ENCODE assay signal across 1 cellular context in the genomic region with DNA sequence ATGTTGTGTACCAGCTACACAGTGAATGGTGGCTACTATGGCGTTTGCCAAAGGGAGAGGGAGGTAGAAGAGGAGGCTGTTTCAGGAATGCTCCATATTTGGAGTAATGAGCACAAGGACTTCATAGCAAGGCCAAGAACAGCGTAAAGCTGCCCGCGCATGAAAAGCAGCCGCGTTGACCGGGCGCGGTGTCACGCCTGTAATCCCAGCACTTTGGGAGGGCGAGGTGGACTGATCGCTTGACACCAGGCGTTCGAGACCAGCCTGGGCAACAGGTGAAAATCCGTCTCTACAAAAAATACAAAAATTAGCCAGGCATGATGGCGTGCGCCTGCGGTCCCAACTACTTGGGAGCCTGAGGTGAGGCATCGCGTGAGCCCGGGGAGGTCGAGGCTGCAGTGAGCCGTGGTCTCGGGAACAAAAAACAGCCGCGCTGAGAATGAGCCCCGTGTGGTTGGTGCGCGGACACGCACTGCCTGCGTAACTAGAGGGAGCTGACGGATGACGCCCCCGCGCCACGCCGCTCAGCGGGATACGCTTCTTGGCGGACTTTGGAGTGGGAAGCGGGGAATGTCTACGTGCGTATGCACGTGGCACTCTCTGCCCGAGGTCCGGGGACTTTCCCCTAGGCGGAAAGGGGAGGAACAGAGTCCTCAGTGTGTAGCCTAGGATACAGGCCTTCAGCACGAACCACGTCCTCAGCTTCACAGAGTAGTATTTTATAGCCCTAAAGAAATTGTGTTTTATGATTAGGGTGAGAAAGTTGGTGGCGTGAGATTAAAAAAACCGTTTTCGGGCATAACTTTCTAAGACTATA.
TF ChIP-seq lines count a peak whose summit lies in the region.

TSS of gene RMRP (minus strand) at position 693 of the 817 bp plus-strand sequence.

TF ChIP-seq in GM12878, 131 proteins besides CTCF, POLR2A, EP300 and RAD21 (continued from another document and continues in another):
- no peak for TF ChIP-seq ELK1 (IDR thresholded peaks at IDR 0.05; ENCODE audit: low read depth, low read length)
- TF ChIP-seq, protein P1, sequence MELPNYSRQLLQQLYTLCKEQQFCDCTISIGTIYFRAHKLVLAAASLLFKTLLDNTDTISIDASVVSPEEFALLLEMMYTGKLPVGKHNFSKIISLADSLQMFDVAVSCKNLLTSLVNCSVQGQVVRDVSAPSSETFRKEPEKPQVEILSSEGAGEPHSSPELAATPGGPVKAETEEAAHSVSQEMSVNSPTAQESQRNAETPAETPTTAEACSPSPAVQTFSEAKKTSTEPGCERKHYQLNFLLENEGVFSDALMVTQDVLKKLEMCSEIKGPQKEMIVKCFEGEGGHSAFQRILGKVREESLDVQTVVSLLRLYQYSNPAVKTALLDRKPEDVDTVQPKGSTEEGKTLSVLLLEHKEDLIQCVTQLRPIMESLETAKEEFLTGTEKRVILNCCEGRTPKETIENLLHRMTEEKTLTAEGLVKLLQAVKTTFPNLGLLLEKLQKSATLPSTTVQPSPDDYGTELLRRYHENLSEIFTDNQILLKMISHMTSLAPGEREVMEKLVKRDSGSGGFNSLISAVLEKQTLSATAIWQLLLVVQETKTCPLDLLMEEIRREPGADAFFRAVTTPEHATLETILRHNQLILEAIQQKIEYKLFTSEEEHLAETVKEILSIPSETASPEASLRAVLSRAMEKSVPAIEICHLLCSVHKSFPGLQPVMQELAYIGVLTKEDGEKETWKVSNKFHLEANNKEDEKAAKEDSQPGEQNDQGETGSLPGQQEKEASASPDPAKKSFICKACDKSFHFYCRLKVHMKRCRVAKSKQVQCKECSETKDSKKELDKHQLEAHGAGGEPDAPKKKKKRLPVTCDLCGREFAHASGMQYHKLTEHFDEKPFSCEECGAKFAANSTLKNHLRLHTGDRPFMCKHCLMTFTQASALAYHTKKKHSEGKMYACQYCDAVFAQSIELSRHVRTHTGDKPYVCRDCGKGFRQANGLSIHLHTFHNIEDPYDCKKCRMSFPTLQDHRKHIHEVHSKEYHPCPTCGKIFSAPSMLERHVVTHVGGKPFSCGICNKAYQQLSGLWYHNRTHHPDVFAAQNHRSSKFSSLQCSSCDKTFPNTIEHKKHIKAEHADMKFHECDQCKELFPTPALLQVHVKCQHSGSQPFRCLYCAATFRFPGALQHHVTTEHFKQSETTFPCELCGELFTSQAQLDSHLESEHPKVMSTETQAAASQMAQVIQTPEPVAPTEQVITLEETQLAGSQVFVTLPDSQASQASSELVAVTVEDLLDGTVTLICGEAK (IDR thresholded peaks at IDR 0.05; ENCODE audit: borderline replicate concordance) = peak; percentile 86
- peak; percentile 31 for TF ChIP-seq PBX3 (IDR thresholded peaks at IDR 0.05; ENCODE audit: insufficient replicate concordance, low read depth, low read length)
- TF ChIP-seq SMAD1 (IDR thresholded peaks at IDR 0.05; ENCODE audit: low read depth, partially characterized antibody) = no peak
- peak; percentile 63 for TF ChIP-seq YY1 (IDR thresholded peaks at IDR 0.05; ENCODE audit: low read depth, low read length)
- peak; percentile 11; the same call in 1 of the 2 replicates for TF ChIP-seq USF2 (IDR thresholded peaks at IDR 0.05; ENCODE audit: borderline replicate concordance, low read depth, low read length)
- 0 out of 2 replicates have a peak, but pooled peaks have one; percentile 76 for TF ChIP-seq HDGF (IDR thresholded peaks at IDR 0.05)
- TF ChIP-seq, protein P2, sequence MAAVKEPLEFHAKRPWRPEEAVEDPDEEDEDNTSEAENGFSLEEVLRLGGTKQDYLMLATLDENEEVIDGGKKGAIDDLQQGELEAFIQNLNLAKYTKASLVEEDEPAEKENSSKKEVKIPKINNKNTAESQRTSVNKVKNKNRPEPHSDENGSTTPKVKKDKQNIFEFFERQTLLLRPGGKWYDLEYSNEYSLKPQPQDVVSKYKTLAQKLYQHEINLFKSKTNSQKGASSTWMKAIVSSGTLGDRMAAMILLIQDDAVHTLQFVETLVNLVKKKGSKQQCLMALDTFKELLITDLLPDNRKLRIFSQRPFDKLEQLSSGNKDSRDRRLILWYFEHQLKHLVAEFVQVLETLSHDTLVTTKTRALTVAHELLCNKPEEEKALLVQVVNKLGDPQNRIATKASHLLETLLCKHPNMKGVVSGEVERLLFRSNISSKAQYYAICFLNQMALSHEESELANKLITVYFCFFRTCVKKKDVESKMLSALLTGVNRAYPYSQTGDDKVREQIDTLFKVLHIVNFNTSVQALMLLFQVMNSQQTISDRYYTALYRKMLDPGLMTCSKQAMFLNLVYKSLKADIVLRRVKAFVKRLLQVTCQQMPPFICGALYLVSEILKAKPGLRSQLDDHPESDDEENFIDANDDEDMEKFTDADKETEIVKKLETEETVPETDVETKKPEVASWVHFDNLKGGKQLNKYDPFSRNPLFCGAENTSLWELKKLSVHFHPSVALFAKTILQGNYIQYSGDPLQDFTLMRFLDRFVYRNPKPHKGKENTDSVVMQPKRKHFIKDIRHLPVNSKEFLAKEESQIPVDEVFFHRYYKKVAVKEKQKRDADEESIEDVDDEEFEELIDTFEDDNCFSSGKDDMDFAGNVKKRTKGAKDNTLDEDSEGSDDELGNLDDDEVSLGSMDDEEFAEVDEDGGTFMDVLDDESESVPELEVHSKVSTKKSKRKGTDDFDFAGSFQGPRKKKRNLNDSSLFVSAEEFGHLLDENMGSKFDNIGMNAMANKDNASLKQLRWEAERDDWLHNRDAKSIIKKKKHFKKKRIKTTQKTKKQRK (IDR thresholded peaks at IDR 0.05; ENCODE audit: low read depth, low read length) = no peak
- TF ChIP-seq, protein P3, sequence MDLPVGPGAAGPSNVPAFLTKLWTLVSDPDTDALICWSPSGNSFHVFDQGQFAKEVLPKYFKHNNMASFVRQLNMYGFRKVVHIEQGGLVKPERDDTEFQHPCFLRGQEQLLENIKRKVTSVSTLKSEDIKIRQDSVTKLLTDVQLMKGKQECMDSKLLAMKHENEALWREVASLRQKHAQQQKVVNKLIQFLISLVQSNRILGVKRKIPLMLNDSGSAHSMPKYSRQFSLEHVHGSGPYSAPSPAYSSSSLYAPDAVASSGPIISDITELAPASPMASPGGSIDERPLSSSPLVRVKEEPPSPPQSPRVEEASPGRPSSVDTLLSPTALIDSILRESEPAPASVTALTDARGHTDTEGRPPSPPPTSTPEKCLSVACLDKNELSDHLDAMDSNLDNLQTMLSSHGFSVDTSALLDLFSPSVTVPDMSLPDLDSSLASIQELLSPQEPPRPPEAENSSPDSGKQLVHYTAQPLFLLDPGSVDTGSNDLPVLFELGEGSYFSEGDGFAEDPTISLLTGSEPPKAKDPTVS (IDR thresholded peaks at IDR 0.05; ENCODE audit: low read depth, low read length) = 0 out of 2 replicates have a peak, but pooled peaks have one; percentile 12
- TF ChIP-seq, protein P4, sequence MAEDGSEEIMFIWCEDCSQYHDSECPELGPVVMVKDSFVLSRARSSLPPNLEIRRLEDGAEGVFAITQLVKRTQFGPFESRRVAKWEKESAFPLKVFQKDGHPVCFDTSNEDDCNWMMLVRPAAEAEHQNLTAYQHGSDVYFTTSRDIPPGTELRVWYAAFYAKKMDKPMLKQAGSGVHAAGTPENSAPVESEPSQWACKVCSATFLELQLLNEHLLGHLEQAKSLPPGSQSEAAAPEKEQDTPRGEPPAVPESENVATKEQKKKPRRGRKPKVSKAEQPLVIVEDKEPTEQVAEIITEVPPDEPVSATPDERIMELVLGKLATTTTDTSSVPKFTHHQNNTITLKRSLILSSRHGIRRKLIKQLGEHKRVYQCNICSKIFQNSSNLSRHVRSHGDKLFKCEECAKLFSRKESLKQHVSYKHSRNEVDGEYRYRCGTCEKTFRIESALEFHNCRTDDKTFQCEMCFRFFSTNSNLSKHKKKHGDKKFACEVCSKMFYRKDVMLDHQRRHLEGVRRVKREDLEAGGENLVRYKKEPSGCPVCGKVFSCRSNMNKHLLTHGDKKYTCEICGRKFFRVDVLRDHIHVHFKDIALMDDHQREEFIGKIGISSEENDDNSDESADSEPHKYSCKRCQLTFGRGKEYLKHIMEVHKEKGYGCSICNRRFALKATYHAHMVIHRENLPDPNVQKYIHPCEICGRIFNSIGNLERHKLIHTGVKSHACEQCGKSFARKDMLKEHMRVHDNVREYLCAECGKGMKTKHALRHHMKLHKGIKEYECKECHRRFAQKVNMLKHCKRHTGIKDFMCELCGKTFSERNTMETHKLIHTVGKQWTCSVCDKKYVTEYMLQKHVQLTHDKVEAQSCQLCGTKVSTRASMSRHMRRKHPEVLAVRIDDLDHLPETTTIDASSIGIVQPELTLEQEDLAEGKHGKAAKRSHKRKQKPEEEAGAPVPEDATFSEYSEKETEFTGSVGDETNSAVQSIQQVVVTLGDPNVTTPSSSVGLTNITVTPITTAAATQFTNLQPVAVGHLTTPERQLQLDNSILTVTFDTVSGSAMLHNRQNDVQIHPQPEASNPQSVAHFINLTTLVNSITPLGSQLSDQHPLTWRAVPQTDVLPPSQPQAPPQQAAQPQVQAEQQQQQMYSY (CRISPR knock-in tag; IDR thresholded peaks at IDR 0.05) = no peak
- no peak for TF ChIP-seq ASH2L (IDR thresholded peaks at IDR 0.05; ENCODE audit: borderline replicate concordance, low read depth)
- TF ChIP-seq BMI1 (IDR thresholded peaks at IDR 0.05; ENCODE audit: borderline replicate concordance) = peak; percentile 51; the same call in 1 of the 2 replicates
- 0 out of 2 replicates have a peak, but pooled peaks have one; percentile 10 for TF ChIP-seq TAF1 (IDR thresholded peaks at IDR 0.05; ENCODE audit: borderline replicate concordance, low read depth, low read length)
- TF ChIP-seq IRF5 (IDR thresholded peaks at IDR 0.05; ENCODE audit: borderline replicate concordance) = no peak
- no peak; the same call in 1 of the 2 replicates for TF ChIP-seq NRF1 (conservative IDR thresholded peaks at IDR 0.05; ENCODE audit: low read depth, low read length)
- TF ChIP-seq, protein P5, sequence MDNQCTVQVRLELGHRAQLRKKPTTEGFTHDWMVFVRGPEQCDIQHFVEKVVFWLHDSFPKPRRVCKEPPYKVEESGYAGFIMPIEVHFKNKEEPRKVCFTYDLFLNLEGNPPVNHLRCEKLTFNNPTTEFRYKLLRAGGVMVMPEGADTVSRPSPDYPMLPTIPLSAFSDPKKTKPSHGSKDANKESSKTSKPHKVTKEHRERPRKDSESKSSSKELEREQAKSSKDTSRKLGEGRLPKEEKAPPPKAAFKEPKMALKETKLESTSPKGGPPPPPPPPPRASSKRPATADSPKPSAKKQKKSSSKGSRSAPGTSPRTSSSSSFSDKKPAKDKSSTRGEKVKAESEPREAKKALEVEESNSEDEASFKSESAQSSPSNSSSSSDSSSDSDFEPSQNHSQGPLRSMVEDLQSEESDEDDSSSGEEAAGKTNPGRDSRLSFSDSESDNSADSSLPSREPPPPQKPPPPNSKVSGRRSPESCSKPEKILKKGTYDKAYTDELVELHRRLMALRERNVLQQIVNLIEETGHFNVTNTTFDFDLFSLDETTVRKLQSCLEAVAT (IDR thresholded peaks at IDR 0.05) = peak; percentile 87
- TF ChIP-seq, protein P6, sequence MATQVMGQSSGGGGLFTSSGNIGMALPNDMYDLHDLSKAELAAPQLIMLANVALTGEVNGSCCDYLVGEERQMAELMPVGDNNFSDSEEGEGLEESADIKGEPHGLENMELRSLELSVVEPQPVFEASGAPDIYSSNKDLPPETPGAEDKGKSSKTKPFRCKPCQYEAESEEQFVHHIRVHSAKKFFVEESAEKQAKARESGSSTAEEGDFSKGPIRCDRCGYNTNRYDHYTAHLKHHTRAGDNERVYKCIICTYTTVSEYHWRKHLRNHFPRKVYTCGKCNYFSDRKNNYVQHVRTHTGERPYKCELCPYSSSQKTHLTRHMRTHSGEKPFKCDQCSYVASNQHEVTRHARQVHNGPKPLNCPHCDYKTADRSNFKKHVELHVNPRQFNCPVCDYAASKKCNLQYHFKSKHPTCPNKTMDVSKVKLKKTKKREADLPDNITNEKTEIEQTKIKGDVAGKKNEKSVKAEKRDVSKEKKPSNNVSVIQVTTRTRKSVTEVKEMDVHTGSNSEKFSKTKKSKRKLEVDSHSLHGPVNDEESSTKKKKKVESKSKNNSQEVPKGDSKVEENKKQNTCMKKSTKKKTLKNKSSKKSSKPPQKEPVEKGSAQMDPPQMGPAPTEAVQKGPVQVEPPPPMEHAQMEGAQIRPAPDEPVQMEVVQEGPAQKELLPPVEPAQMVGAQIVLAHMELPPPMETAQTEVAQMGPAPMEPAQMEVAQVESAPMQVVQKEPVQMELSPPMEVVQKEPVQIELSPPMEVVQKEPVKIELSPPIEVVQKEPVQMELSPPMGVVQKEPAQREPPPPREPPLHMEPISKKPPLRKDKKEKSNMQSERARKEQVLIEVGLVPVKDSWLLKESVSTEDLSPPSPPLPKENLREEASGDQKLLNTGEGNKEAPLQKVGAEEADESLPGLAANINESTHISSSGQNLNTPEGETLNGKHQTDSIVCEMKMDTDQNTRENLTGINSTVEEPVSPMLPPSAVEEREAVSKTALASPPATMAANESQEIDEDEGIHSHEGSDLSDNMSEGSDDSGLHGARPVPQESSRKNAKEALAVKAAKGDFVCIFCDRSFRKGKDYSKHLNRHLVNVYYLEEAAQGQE (IDR thresholded peaks at IDR 0.05; ENCODE audit: low read depth, low read length) = 0 out of 2 replicates have a peak, but pooled peaks have one; percentile 29
- peak; percentile 6; the same call in 1 of the 2 replicates for TF ChIP-seq JUNB (IDR thresholded peaks at IDR 0.05)
- TF ChIP-seq NR2F1 (conservative IDR thresholded peaks at IDR 0.05) = peak; percentile 13; the same call in 1 of the 2 replicates
- TF ChIP-seq MEF2B (IDR thresholded peaks at IDR 0.05; ENCODE audit: partially characterized antibody, poor library complexity, severe bottlenecking) = peak; percentile 67
